Comparison of ENCODE assay signal across 8 cellular contexts in genomic region chr18:79459946-79460345, GRCh38.
DNase-seq lines count a peak whose midpoint lies in the region; ATAC-seq and TF ChIP-seq lines count a peak whose summit lies in the region.

No MANE protein-coding gene starts in this region.

- TF ChIP-seq CTCF in DOHH2 (IDR thresholded peaks at IDR 0.05; ENCODE audit: low read depth, low read length, poor library complexity, severe bottlenecking) (no peak), dorsolateral prefrontal cortex (IDR thresholded peaks at IDR 0.05 in 54 of 56, conservative IDR thresholded peaks at IDR 0.05 in 2 of 56; ENCODE audit: low read depth in 1 of 56, partially characterized antibody in 56 of 56) (no peak), GM13977 (IDR thresholded peaks at IDR 0.05; ENCODE audit: extremely low read depth, insufficient read depth, missing control alignments) (no peak)

- no peaks in the 10 kb centered on the region for H3K9me3 ChIP-seq in DOHH2 (ENCODE audit: control insufficient read depth, insufficient read depth, low read length)
- H3K9me3 ChIP-seq in HUES64 (ENCODE audit: insufficient read depth, low read depth, low read length): no peaks in the 10 kb centered on the region

- peak; percentile 40 for DNase-seq in germinal center (ENCODE audit: low spot score)
- no peak for DNase-seq in dorsolateral prefrontal cortex
- no peak for DNase-seq in GM13977 (ENCODE audit: low spot score)
- DNase-seq in stimulated activated CD4-positive, alpha-beta T cell treated with anti-CD3 and anti-CD28 coated beads, Interleukin-4, amount 100 ng/mL, for 24 hours: no peak
- no peak for DNase-seq in stimulated activated CD4-positive, alpha-beta T cell treated with anti-CD3 and anti-CD28 coated beads, Interleukin-4, amount 100 ng/mL, for 4 hours

- WGBS in HUES64: 76% methylated on average over 6 of the region's 7 CpGs

- peak overlapping the region; percentile 88 for H3K4me2 ChIP-seq in DOHH2 (ENCODE audit: low read length)

- peaks cover 67% of the 10 kb centered on the region for H3K36me3 ChIP-seq in DOHH2 (ENCODE audit: control insufficient read depth, low read length)
- no peaks in the 10 kb centered on the region for H3K36me3 ChIP-seq in HUES64 (ENCODE audit: insufficient read depth, low read length)

- peaks cover 10% of the 10 kb centered on the region for H3F3A ChIP-seq in DOHH2 (ENCODE audit: control insufficient read depth, insufficient read depth)

- no peak overlapping the region for H3K9ac ChIP-seq in HUES64 (ENCODE audit: low read depth, low read length)

- peaks cover 75% of the 10 kb centered on the region for H3K4me1 ChIP-seq in DOHH2 (ENCODE audit: control insufficient read depth, low read length)
- H3K4me1 ChIP-seq in HUES64 (ENCODE audit: insufficient read depth, low read length): peaks cover 10% of the 10 kb centered on the region; the same call in 1 of the 2 replicates

- peaks cover 48% of the 10 kb centered on the region for H3K79me2 ChIP-seq in DOHH2 (ENCODE audit: control insufficient read depth, low read length)

- in situ Hi-C loops in GM13977 (cut with MboI; ENCODE audit: low pct_unique_long_range_greater_than_20kb, low sequenced_read_pairs, unreplicated experiment): no loop called here

- intact Hi-C loops in dorsolateral prefrontal cortex (cut with DNase I): no loop called here

- H3K27ac ChIP-seq in DOHH2 (ENCODE audit: low read depth, low read length) (peak overlapping the region; percentile 98), HUES64 (ENCODE audit: low read depth, low read length) (0 out of 2 replicates have a peak overlapping the region, but pooled peaks have one; percentile 24), dorsolateral prefrontal cortex (no peak overlapping the region)

- no peaks in the 10 kb centered on the region for H4K20me1 ChIP-seq in DOHH2 (ENCODE audit: control insufficient read depth, insufficient read depth, low read depth, low read length)

- no peaks in the 10 kb centered on the region for H3K9me2 ChIP-seq in DOHH2 (replicated peaks; ENCODE audit: control insufficient read depth, low read length)

- peak overlapping the region; percentile 56 for H3K4me3 ChIP-seq in DOHH2 (ENCODE audit: low read length)
- no peak overlapping the region for H3K4me3 ChIP-seq in HUES64 (ENCODE audit: low read length)
- H3K4me3 ChIP-seq in dorsolateral prefrontal cortex: no peak overlapping the region

- H3K27me3 ChIP-seq in DOHH2 (ENCODE audit: control insufficient read depth, low read length): no peaks in the 10 kb centered on the region
- no peaks in the 10 kb centered on the region for H3K27me3 ChIP-seq in HUES64 (ENCODE audit: insufficient read depth, low read length)
- no peaks in the 10 kb centered on the region for H3K27me3 ChIP-seq in dorsolateral prefrontal cortex

- ATAC-seq in GM19452 (IDR thresholded peaks at IDR 0.05; ENCODE audit: unreplicated experiment): peak; percentile 36

Comparison
In these comparisons a context has a peak if more than half of its experiments do, and no peak if none do; other contexts are left out.
1. H3K27ac ChIP-seq: peak in DOHH2 (single experiment) and HUES64 (single experiment); none in dorsolateral prefrontal cortex (0 of 59).